ENCODE assay signal across 8 cellular contexts in the genomic region with DNA sequence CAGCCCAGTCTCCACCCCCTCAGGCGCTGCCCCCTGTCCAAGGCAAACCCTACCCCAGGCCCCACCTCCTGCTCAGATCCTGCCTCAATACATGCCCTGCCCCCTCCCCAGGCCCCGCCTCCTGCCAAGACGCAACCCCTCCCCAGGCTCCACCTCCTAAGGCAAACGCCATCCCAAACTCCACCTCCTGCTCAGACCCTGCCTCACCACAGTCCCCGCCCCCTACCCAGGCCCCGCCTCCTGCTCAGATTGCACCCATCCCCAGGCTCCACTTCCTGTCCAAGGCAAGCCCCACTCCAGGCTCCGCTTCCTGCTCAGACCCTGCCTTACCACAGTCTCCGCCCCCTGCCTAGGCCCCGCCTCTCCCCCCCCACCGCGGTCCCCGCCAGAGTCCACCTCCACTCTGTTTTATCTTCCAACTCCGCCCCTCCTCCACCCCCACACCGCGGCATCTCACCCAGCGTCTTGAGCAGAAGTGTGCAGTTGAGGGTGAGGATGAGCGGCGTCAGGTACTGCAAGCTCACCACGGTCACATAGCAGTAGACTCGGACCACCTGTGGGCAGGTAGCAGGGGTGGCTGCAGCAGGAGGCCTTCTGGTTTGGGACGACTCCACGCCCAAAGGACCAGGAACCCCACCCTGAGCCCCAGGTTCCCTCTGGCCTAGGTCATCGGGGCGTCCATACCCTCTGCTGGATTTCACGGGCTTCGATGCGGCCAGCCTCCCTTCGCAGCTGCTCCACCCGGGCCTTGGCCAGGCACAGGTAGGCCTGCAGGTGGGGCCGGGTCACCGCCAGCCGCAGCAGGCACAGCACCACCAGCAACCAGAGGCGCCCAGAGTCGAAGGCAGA. TPM values are rescaled to one million over a fixed set of nuclear protein-coding genes. Genes with fewer than 3 reads are reported as not detected.
DNase-seq lines count a peak whose midpoint lies in the region; ATAC-seq and TF ChIP-seq lines count a peak whose summit lies in the region.

No MANE protein-coding gene starts in this region.

- H3K4me3 ChIP-seq in iPS-15b (ENCODE audit: low read depth, low read length), result peak overlapping the region; percentile 81
- H3K4me3 ChIP-seq in upper lobe of right lung, result no peak overlapping the region
- H3K4me3 ChIP-seq in effector memory CD4-positive, alpha-beta T cell (ENCODE audit: insufficient read depth, low read depth, low read length, poor library complexity, severe bottlenecking), result no peak overlapping the region

- H3K4me1 ChIP-seq in iPS-15b (ENCODE audit: control insufficient read depth, insufficient read depth, low read length) (no peaks in the 10 kb centered on the region), upper lobe of right lung (no peaks in the 10 kb centered on the region)
- H3K4me1 ChIP-seq in effector memory CD4-positive, alpha-beta T cell (ENCODE audit: control insufficient read depth, insufficient read depth, low read length, poor library complexity, severe bottlenecking), result no peaks in the 10 kb centered on the region

- CTCF ChIA-PET in activated naive CD4-positive, alpha-beta T cell treated with anti-CD3 and anti-CD28 coated beads, Interleukin-2, amount 10 ng/mL, durations not matched to agents 7 days and 5 days (lab: Charles Lee), result no interaction called here

- H3K36me3 ChIP-seq in iPS-15b (ENCODE audit: control insufficient read depth, insufficient read depth, low read length) (peaks cover 15% of the 10 kb centered on the region), upper lobe of right lung (peaks cover 9% of the 10 kb centered on the region)
- H3K36me3 ChIP-seq in effector memory CD4-positive, alpha-beta T cell (ENCODE audit: control insufficient read depth, insufficient read depth, low read length), result peaks cover 14% of the 10 kb centered on the region

- peak; percentile 57 for ATAC-seq in upper lobe of right lung

- H3K9me3 ChIP-seq in iPS-15b (ENCODE audit: control insufficient read depth, insufficient read depth, low read length) (no peaks in the 10 kb centered on the region), upper lobe of right lung (no peaks in the 10 kb centered on the region)
- H3K9me3 ChIP-seq in effector memory CD4-positive, alpha-beta T cell (ENCODE audit: control insufficient read depth, low read length), result no peaks in the 10 kb centered on the region

- no peak overlapping the region for H3K4me3 Mint-ChIP-seq in activated naive CD4-positive, alpha-beta T cell treated with anti-CD3 and anti-CD28 coated beads, Interleukin-2, amount 10 ng/mL, durations not matched to agents 7 days and 5 days

- H3K9ac ChIP-seq in iPS-15b (ENCODE audit: low read depth, low read length), result peak overlapping the region; percentile 54

- H3K36me3 Mint-ChIP-seq in activated naive CD4-positive, alpha-beta T cell treated with anti-CD3 and anti-CD28 coated beads, Interleukin-2, amount 10 ng/mL, durations not matched to agents 7 days and 5 days, result peaks cover 12% of the 10 kb centered on the region

- no peak overlapping the region for H3K27ac Mint-ChIP-seq in activated naive CD4-positive, alpha-beta T cell treated with anti-CD3 and anti-CD28 coated beads, Interleukin-2, amount 10 ng/mL, durations not matched to agents 7 days and 5 days

- H3K27me3 ChIP-seq in iPS-15b (ENCODE audit: control insufficient read depth, insufficient read depth, low read length), result no peaks in the 10 kb centered on the region
- no peaks in the 10 kb centered on the region for H3K27me3 ChIP-seq in upper lobe of right lung
- H3K27me3 ChIP-seq in effector memory CD4-positive, alpha-beta T cell (replicated peaks; ENCODE audit: control insufficient read depth, insufficient read depth, low read length, poor library complexity, severe bottlenecking), result no peaks in the 10 kb centered on the region

- H3K9me3 Mint-ChIP-seq in activated naive CD4-positive, alpha-beta T cell treated with anti-CD3 and anti-CD28 coated beads, Interleukin-2, amount 10 ng/mL, durations not matched to agents 7 days and 5 days, result peaks cover 8% of the 10 kb centered on the region

- TF ChIP-seq CTCF in upper lobe of right lung (IDR thresholded peaks at IDR 0.05), result no peak

- peak; percentile 53 for DNase-seq in activated naive CD4-positive, alpha-beta T cell treated with anti-CD3 and anti-CD28 coated beads, Interleukin-2, amount 10 ng/mL, durations not matched to agents 7 days and 5 days
- no peak for DNase-seq in activated naive CD4-positive, alpha-beta T cell treated with Interleukin-2 at 50 U/mL for 16 hours
- DNase-seq in activated CD4-positive, alpha-beta T cell treated with anti-CD3 and anti-CD28 coated beads, Interleukin-2, amount 50 U/mL, for 48 hours, result peak; percentile 46
- no peak for DNase-seq in upper lobe of right lung
- no peak for DNase-seq in NCI-H1694 treated with DMSO at 0.1 percent for 48 hours (lab: John Stamatoyannopoulos, UW)
- no peak for DNase-seq in effector memory CD4-positive, alpha-beta T cell
- no peak for DNase-seq in HPDE6-E6E7 (ENCODE audit: extremely low spot score)

- no peaks in the 10 kb centered on the region for H3K4me1 Mint-ChIP-seq in activated naive CD4-positive, alpha-beta T cell treated with anti-CD3 and anti-CD28 coated beads, Interleukin-2, amount 10 ng/mL, durations not matched to agents 7 days and 5 days

- no peaks in the 10 kb centered on the region for H3K27me3 Mint-ChIP-seq in activated naive CD4-positive, alpha-beta T cell treated with anti-CD3 and anti-CD28 coated beads, Interleukin-2, amount 10 ng/mL, durations not matched to agents 7 days and 5 days

- no peak overlapping the region for H3K27ac ChIP-seq in upper lobe of right lung
- H3K27ac ChIP-seq in effector memory CD4-positive, alpha-beta T cell (ENCODE audit: insufficient read depth, low read length, poor library complexity, severe bottlenecking), result no peak overlapping the region

- intact Hi-C loops in upper lobe of right lung (cut with DNase I), result no loop called here

RNA-seq across cellular contexts. Expression of gene TMEM161A, which starts 17.7 kb away (rescaled TPM):
- total RNA-seq in upper lobe of right lung, result 31.0 TPM

RNA-seq across cellular contexts. Expression of gene MEF2B, which starts 49.5 kb away (rescaled TPM):
- 1.4 TPM for total RNA-seq in upper lobe of right lung

RNA-seq across cellular contexts. Expression of gene SLC25A42, which starts 56.7 kb away (rescaled TPM):
- total RNA-seq in upper lobe of right lung, result 12.7 TPM

Comparison
In these comparisons a context has a peak if more than half of its experiments do, and no peak if none do; other contexts are left out.
1. DNase-seq: peak in activated naive CD4-positive, alpha-beta T cell treated with anti-CD3 and anti-CD28 coated beads, Interleukin-2, amount 10 ng/mL, durations not matched to agents 7 days and 5 days (single experiment) and activated CD4-positive, alpha-beta T cell treated with anti-CD3 and anti-CD28 coated beads, Interleukin-2, amount 50 U/mL, for 48 hours (2 of 2); none in activated naive CD4-positive, alpha-beta T cell treated with Interleukin-2 at 50 U/mL for 16 hours (single experiment), upper lobe of right lung (single experiment), NCI-H1694 treated with DMSO at 0.1 percent for 48 hours (single experiment), effector memory CD4-positive, alpha-beta T cell (0 of 3) and HPDE6-E6E7 (single experiment).